Comparison of ENCODE assay signal across 2 cellular contexts in the genomic region with DNA sequence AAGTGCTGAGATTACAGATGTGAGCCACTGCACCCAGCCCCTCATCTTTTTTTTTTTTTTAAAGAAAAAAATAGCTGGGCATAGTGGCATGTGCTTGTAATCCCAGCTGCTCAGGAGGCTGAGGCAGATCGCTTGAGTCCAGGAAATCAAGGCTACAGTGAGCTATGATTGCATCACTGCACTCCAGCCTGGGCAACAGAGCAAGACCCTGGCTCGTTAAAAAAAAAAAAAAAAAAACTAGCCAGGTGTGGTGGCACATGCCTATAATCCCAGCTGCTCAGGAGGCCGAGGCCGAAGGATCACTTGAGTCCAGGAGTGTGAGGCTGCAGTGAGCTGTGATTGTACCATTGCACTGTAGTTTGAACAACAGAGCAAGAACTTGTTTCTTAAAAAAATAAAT.
TF ChIP-seq lines count a peak whose summit lies in the region.

No MANE protein-coding gene starts in this region.

TF ChIP-seq in HepG2, 621 proteins besides CTCF, POLR2A, EP300 and RAD21:
- TF ChIP-seq MXD3 (CRISPR knock-in tag; IDR thresholded peaks at IDR 0.05) (no peak), ZNF121 (CRISPR knock-in tag; IDR thresholded peaks at IDR 0.05) (peak; percentile 89), PRMT3 (CRISPR knock-in tag; IDR thresholded peaks at IDR 0.05; ENCODE audit: borderline replicate concordance, low read depth) (no peak)

TF ChIP-seq in WTC11, 78 proteins besides CTCF, POLR2A, EP300 and RAD21:
- no peak for TF ChIP-seq TEAD1 (CRISPR knock-in tag; IDR thresholded peaks at IDR 0.05)
- TF ChIP-seq ZNF121 (CRISPR knock-in tag; IDR thresholded peaks at IDR 0.05) = peak; percentile 78; the same call in 1 of the 2 replicates
- no peak for TF ChIP-seq ZNF317 (CRISPR knock-in tag; IDR thresholded peaks at IDR 0.05; ENCODE audit: borderline replicate concordance, low read depth)
- no peak for TF ChIP-seq NFATC4 (CRISPR knock-in tag; IDR thresholded peaks at IDR 0.05)
